8 cellular contexts compared by ENCODE assay signal in the genomic region with DNA sequence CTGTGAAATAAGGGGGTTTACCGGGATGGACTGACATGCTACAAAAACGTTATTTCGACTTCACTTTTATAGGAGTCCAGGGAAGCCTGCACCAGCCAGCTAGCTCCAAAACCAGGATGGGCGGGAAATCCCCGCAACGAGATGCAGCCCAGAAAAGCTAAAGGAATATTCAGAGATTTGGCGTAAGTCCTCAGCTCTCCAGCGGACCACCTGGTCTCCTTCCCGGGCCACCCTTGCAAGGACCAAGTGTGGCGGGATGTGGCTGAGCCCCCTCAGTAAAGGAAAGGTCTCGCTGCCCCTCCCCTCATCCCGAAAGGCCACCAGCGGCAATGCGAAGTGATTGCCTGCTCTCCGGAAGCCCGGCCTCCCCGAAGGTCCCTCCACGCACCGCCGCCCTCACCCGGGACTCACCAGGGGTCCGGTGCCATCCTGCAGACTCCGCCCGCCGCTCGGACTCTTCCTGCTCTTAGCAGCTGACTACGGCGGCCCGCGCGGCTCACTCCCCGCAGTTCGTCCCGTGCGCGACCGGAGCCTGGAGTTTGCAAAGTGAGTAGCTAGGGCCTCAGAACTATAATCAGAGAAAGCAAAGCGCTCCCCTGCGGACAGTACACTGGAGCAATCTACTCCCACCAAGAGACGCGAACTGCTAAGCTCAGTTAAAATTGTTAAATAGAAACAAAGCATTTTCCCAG. TPM values are rescaled to one million over a fixed set of nuclear protein-coding genes. Genes with fewer than 3 reads are reported as not detected.
DNase-seq lines count a peak whose midpoint lies in the region; ATAC-seq and TF ChIP-seq lines count a peak whose summit lies in the region.

Gene STX8, minus strand, starts transcription at position 440 of the 692 bp plus-strand sequence. Its CDS starts 12 bp downstream, at position 428.

- WGBS in HUES64, result 1% methylated on average over 41 of the region's 41 CpGs

- BruUV-seq in Caco-2 (replicated peaks; lab: Mats Ljungman, UMichigan), result no TSS peak

- H3K27ac Mint-ChIP-seq in Caco-2 (ENCODE audit: unreplicated experiment), result peak within 1 kb of the TSS; percentile 66
- peak within 1 kb of the TSS; percentile 98 for H3K27ac Mint-ChIP-seq in activated T-helper 17 cell treated with anti-CD3 and anti-CD28 coated beads, Interleukin-2, amount 50 U/mL, for 72 hours
- H3K27ac Mint-ChIP-seq in natural killer cell treated with Interleukin-12 subunit alpha and Interleukin-12 subunit beta and Interleukin-15 and Interleukin-18, amount 100 ng/mL, for 72 hours, result peak within 1 kb of the TSS; percentile 89 to 91

- POLR2A ChIA-PET in Caco-2 (lab: Charles Lee), result no interaction called here

- no peaks in the 10 kb centered on the region for H3K9me3 ChIP-seq in Caco-2
- no peaks in the 10 kb centered on the region for H3K9me3 ChIP-seq in HUES64 (ENCODE audit: insufficient read depth, low read depth, low read length)

- no peak for TF ChIP-seq CTCF in Caco-2 (IDR thresholded peaks at IDR 0.05; ENCODE audit: insufficient read depth in 1 of 2, low read depth in 1 of 2, low read length in 1 of 2, severe bottlenecking in 1 of 2, unreplicated experiment in 1 of 2)

- peaks cover 14% of the 10 kb centered on the region for H3K36me3 Mint-ChIP-seq in Caco-2 (ENCODE audit: insufficient read depth, unreplicated experiment)
- H3K36me3 Mint-ChIP-seq in activated T-helper 17 cell treated with anti-CD3 and anti-CD28 coated beads, Interleukin-2, amount 50 U/mL, for 72 hours (ENCODE audit: low read depth), result peaks cover 12% of the 10 kb centered on the region
- H3K36me3 Mint-ChIP-seq in natural killer cell treated with Interleukin-12 subunit alpha and Interleukin-12 subunit beta and Interleukin-15 and Interleukin-18, amount 100 ng/mL, for 72 hours, result no peaks in the 10 kb centered on the region

- CTCF ChIA-PET in Caco-2 (lab: Charles Lee), result interaction anchor here (1.4 kb wide), 1 partner anchor 193 kb away, joined by 7 read pairs; no protein-coding TSS in a partner anchor

- H3K36me3 ChIP-seq in Caco-2 (ENCODE audit: control insufficient read depth, insufficient read depth, low read length) (no peaks in the 10 kb centered on the region), HUES64 (ENCODE audit: insufficient read depth, low read length) (no peaks in the 10 kb centered on the region)

- no peak within 1 kb of the TSS for H3K27ac ChIP-seq in HUES64 (ENCODE audit: low read depth, low read length)

- H3K4me1 Mint-ChIP-seq in Caco-2 (ENCODE audit: low read depth, unreplicated experiment), result peaks cover 12% of the 10 kb centered on the region
- H3K4me1 Mint-ChIP-seq in activated T-helper 17 cell treated with anti-CD3 and anti-CD28 coated beads, Interleukin-2, amount 50 U/mL, for 72 hours, result peaks cover 18% of the 10 kb centered on the region
- peaks cover 22 to 29% of the 10 kb centered on the region in 2 donors for H3K4me1 Mint-ChIP-seq in natural killer cell treated with Interleukin-12 subunit alpha and Interleukin-12 subunit beta and Interleukin-15 and Interleukin-18, amount 100 ng/mL, for 72 hours (ENCODE audit: low read depth in 2 of 2)

- no peaks in the 10 kb centered on the region for H3K27me3 Mint-ChIP-seq in Caco-2 (ENCODE audit: insufficient read depth, unreplicated experiment)
- no peaks in the 10 kb centered on the region for H3K27me3 Mint-ChIP-seq in activated T-helper 17 cell treated with anti-CD3 and anti-CD28 coated beads, Interleukin-2, amount 50 U/mL, for 72 hours
- no peaks in the 10 kb centered on the region for H3K27me3 Mint-ChIP-seq in natural killer cell treated with Interleukin-12 subunit alpha and Interleukin-12 subunit beta and Interleukin-15 and Interleukin-18, amount 100 ng/mL, for 72 hours

- H3K4me3 ChIP-seq in Caco-2 (ENCODE audit: low read depth, low read length), result peak within 1 kb of the TSS; percentile 60
- peak within 1 kb of the TSS; percentile 97 for H3K4me3 ChIP-seq in HUES64 (ENCODE audit: low read length)

- DNase-seq in Caco-2 (peak; percentile 82 to 85), fibroblast of peridontal ligament (ENCODE audit: extremely low read depth) (peak; percentile 80)
- peak; percentile 92 for DNase-seq in natural killer cell treated with Interleukin-12 subunit alpha and Interleukin-12 subunit beta and Interleukin-15 and Interleukin-18, amount 100 ng/mL, for 72 hours (ENCODE audit: low spot score)
- peak; percentile 80 for DNase-seq in stimulated activated naive CD4-positive, alpha-beta T cell treated with Interleukin-2 at 50 U/mL for 16 hours (lab: John Stamatoyannopoulos, UW)

- H3K27me3 ChIP-seq in Caco-2 (replicated peaks; ENCODE audit: control insufficient read depth, insufficient read depth, low read length) (no peaks in the 10 kb centered on the region), HUES64 (ENCODE audit: insufficient read depth, low read length) (no peaks in the 10 kb centered on the region)

- H3K9me3 Mint-ChIP-seq in Caco-2 (ENCODE audit: unreplicated experiment), result no peaks in the 10 kb centered on the region
- H3K9me3 Mint-ChIP-seq in activated T-helper 17 cell treated with anti-CD3 and anti-CD28 coated beads, Interleukin-2, amount 50 U/mL, for 72 hours, result no peaks in the 10 kb centered on the region
- no peaks in the 10 kb centered on the region for H3K9me3 Mint-ChIP-seq in natural killer cell treated with Interleukin-12 subunit alpha and Interleukin-12 subunit beta and Interleukin-15 and Interleukin-18, amount 100 ng/mL, for 72 hours

- peak within 1 kb of the TSS; percentile 93 for H3K4me3 Mint-ChIP-seq in Caco-2 (ENCODE audit: unreplicated experiment)
- peak within 1 kb of the TSS; percentile 90 for H3K4me3 Mint-ChIP-seq in activated T-helper 17 cell treated with anti-CD3 and anti-CD28 coated beads, Interleukin-2, amount 50 U/mL, for 72 hours
- H3K4me3 Mint-ChIP-seq in natural killer cell treated with Interleukin-12 subunit alpha and Interleukin-12 subunit beta and Interleukin-15 and Interleukin-18, amount 100 ng/mL, for 72 hours, result peak within 1 kb of the TSS; percentile 99

- 0 out of 2 replicates have a peak, but pooled peaks cover 4% of the 10 kb centered on the region for H3K4me1 ChIP-seq in Caco-2
- H3K4me1 ChIP-seq in HUES64 (ENCODE audit: insufficient read depth, low read length), result no peaks in the 10 kb centered on the region

- peak; percentile 72 for ATAC-seq in GM21367 (IDR thresholded peaks at IDR 0.05; ENCODE audit: unreplicated experiment)
- ATAC-seq in activated T-helper 17 cell treated with anti-CD3 and anti-CD28 coated beads, Interleukin-2, amount 50 U/mL, for 72 hours (replicated peaks), result peak; percentile 88
- peak; percentile 95 to 97 for ATAC-seq in natural killer cell treated with Interleukin-12 subunit alpha and Interleukin-12 subunit beta and Interleukin-15 and Interleukin-18, amount 100 ng/mL, for 72 hours

- peak within 1 kb of the TSS; percentile 68 for H3K9ac ChIP-seq in HUES64 (ENCODE audit: low read depth, low read length)

- peak; percentile 64 for TF ChIP-seq POLR2A in Raji (IDR thresholded peaks at IDR 0.05; ENCODE audit: insufficient read depth, low read depth, low read length)

- intact Hi-C loops in Caco-2 (cut with micrococcal nuclease; ENCODE audit: unreplicated experiment), result loop anchor here (2.0 kb wide), 2 partner anchors 69 to 101 kb away; partner anchors contain the start of gene USP43

RNA-seq across cellular contexts. Expression of gene STX8, which starts in this region (rescaled TPM):
- 22.6 and 24.7 TPM in 2 replicates for total RNA-seq in Caco-2 (2022)
- polyA plus RNA-seq in HUES64 (2013, experiment 1 of 2), result 34.1 TPM
- polyA plus RNA-seq in HUES64 (2013, experiment 2 of 2), result 48.4 TPM
- total RNA-seq in activated T-helper 17 cell treated with anti-CD3 and anti-CD28 coated beads, Interleukin-2, amount 50 U/mL, for 72 hours, result 10 to 100 TPM; 57.3 to 73.8 TPM
- 10 to 100 TPM; 65.2 to 87.7 TPM for total RNA-seq in natural killer cell treated with Interleukin-12 subunit alpha and Interleukin-12 subunit beta and Interleukin-15 and Interleukin-18, amount 100 ng/mL, for 72 hours
